ENCODE assay signal across 1 cellular context in the genomic region with DNA sequence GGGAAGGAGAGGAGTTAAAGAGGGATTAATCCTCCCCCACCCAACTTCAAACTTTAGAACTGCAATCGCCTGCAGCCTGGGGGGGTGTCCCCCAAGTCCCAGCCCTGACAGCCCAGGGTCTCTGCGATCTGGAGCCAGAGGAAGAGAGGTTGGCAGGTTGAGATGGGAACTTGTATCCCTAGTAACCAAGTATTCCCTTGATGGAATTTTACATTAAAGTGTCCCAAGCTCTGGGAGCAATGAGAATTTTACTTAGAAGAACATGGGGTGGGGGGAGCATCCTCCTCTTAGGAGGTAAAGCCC.
TF ChIP-seq lines count a peak whose summit lies in the region.

No MANE protein-coding gene starts in this region.

TF ChIP-seq in GM23338, 12 proteins besides CTCF, POLR2A, EP300 and RAD21 (continued from another document):
- TF ChIP-seq, protein P1, sequence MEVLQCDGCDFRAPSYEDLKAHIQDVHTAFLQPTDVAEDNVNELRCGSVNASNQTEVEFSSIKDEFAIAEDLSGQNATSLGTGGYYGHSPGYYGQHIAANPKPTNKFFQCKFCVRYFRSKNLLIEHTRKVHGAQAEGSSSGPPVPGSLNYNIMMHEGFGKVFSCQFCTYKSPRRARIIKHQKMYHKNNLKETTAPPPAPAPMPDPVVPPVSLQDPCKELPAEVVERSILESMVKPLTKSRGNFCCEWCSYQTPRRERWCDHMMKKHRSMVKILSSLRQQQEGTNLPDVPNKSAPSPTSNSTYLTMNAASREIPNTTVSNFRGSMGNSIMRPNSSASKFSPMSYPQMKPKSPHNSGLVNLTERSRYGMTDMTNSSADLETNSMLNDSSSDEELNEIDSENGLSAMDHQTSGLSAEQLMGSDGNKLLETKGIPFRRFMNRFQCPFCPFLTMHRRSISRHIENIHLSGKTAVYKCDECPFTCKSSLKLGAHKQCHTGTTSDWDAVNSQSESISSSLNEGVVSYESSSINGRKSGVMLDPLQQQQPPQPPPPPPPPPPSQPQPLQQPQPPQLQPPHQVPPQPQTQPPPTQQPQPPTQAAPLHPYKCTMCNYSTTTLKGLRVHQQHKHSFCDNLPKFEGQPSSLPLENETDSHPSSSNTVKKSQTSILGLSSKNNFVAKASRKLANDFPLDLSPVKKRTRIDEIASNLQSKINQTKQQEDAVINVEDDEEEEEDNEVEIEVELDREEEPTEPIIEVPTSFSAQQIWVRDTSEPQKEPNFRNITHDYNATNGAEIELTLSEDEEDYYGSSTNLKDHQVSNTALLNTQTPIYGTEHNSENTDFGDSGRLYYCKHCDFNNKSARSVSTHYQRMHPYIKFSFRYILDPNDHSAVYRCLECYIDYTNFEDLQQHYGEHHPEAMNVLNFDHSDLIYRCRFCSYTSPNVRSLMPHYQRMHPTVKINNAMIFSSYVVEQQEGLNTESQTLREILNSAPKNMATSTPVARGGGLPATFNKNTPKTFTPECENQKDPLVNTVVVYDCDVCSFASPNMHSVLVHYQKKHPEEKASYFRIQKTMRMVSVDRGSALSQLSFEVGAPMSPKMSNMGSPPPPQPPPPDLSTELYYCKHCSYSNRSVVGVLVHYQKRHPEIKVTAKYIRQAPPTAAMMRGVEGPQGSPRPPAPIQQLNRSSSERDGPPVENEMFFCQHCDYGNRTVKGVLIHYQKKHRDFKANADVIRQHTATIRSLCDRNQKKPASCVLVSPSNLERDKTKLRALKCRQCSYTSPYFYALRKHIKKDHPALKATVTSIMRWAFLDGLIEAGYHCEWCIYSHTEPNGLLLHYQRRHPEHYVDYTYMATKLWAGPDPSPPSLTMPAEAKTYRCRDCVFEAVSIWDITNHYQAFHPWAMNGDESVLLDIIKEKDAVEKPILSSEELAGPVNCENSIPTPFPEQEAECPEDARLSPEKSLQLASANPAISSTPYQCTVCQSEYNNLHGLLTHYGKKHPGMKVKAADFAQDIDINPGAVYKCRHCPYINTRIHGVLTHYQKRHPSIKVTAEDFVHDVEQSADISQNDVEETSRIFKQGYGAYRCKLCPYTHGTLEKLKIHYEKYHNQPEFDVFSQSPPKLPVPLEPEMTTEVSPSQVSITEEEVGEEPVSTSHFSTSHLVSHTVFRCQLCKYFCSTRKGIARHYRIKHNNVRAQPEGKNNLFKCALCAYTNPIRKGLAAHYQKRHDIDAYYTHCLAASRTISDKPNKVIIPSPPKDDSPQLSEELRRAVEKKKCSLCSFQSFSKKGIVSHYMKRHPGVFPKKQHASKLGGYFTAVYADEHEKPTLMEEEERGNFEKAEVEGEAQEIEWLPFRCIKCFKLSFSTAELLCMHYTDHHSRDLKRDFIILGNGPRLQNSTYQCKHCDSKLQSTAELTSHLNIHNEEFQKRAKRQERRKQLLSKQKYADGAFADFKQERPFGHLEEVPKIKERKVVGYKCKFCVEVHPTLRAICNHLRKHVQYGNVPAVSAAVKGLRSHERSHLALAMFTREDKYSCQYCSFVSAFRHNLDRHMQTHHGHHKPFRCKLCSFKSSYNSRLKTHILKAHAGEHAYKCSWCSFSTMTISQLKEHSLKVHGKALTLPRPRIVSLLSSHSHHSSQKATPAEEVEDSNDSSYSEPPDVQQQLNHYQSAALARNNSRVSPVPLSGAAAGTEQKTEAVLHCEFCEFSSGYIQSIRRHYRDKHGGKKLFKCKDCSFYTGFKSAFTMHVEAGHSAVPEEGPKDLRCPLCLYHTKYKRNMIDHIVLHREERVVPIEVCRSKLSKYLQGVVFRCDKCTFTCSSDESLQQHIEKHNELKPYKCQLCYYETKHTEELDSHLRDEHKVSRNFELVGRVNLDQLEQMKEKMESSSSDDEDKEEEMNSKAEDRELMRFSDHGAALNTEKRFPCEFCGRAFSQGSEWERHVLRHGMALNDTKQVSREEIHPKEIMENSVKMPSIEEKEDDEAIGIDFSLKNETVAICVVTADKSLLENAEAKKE (CRISPR knock-in tag; IDR thresholded peaks at IDR 0.05) = no peak
